11 cellular contexts compared by ENCODE assay signal in genomic region chr6:236519-236918, GRCh38. TPM values are rescaled to one million over a fixed set of nuclear protein-coding genes. Genes with fewer than 3 reads are reported as not detected.
DNase-seq lines count a peak whose midpoint lies in the region; ATAC-seq and TF ChIP-seq lines count a peak whose summit lies in the region.
"Had no signal": no experiment of that assay in that cellular context is flagged by ENCODE, and none has a peak within 500 bp of the region (broad histone marks: within the 10 kb centered on the region; RNA-seq: fewer than 3 reads in every experiment).

No MANE protein-coding gene starts in this region.

- H3F3A ChIP-seq in GM23338 (replicated peaks; ENCODE audit: low read depth), result no peaks in the 10 kb centered on the region

- H3K27ac ChIP-seq in ACC112 (ENCODE audit: low read depth, low read length) (peak overlapping the region; percentile 82), GM23338 (ENCODE audit: low read depth) (no peak overlapping the region), adrenal gland (peak overlapping the region in 3 of 5 donors; percentile 60 to 72 (median 72))
- H3K27ac ChIP-seq in naive thymus-derived CD4-positive, alpha-beta T cell (ENCODE audit: low read depth, low read length), result peak overlapping the region; percentile 56

- peaks cover 20% of the 10 kb centered on the region for H3K4me1 Mint-ChIP-seq in GM23338
- H3K4me1 Mint-ChIP-seq in naive thymus-derived CD4-positive, alpha-beta T cell, result peaks cover 19 to 45% (median 27%) of the 10 kb centered on the region in 7 donors

- no peaks in the 10 kb centered on the region for H3K36me3 Mint-ChIP-seq in GM23338 (ENCODE audit: low read depth)
- no peaks in the 10 kb centered on the region for H3K36me3 Mint-ChIP-seq in naive thymus-derived CD4-positive, alpha-beta T cell
- H3K36me3 Mint-ChIP-seq: WTC11 had no signal

- no peak overlapping the region; the same call in 2 of the 3 replicates for H3K4me3 Mint-ChIP-seq in GM23338
- H3K4me3 Mint-ChIP-seq in naive thymus-derived CD4-positive, alpha-beta T cell, result peak overlapping the region; percentile 8 to 85 (median 64)

- H3K27me3 ChIP-seq in ACC112 (ENCODE audit: insufficient read depth, low read length), result no peaks in the 10 kb centered on the region
- no peaks in the 10 kb centered on the region for H3K27me3 ChIP-seq in GM23338 (ENCODE audit: insufficient read depth)
- H3K27me3 ChIP-seq in adrenal gland, result no peaks in the 10 kb centered on the region
- no peaks in the 10 kb centered on the region for H3K27me3 ChIP-seq in naive thymus-derived CD4-positive, alpha-beta T cell (ENCODE audit: control insufficient read depth in 2 of 2, insufficient read depth in 2 of 2, low read length in 2 of 2)
- H3K27me3 ChIP-seq in H7 (ENCODE audit: control insufficient read depth, insufficient read depth, low read length), result no peaks in the 10 kb centered on the region

- WGBS in adrenal gland, 4 donors, result 64 to 79% (median 71%) methylated on average over 6 of the region's 6 CpGs

- CTCF ChIA-PET in naive thymus-derived CD4-positive, alpha-beta T cell (lab: Charles Lee), result no interaction called here

- no peaks in the 10 kb centered on the region for H3K9me2 ChIP-seq in GM23338 (ENCODE audit: insufficient read depth)

- no peaks in the 10 kb centered on the region for H3K27me3 Mint-ChIP-seq in GM23338 (ENCODE audit: insufficient read depth, low read depth, poor library complexity)
- H3K27me3 Mint-ChIP-seq in naive thymus-derived CD4-positive, alpha-beta T cell, result no peaks in the 10 kb centered on the region

- no peak overlapping the region; the same call in 1 of the 2 replicates for H3K27ac Mint-ChIP-seq in GM23338
- H3K27ac Mint-ChIP-seq in naive thymus-derived CD4-positive, alpha-beta T cell, result peak overlapping the region; percentile 71 to 95 (median 86)
- H3K27ac Mint-ChIP-seq: WTC11 had no signal

- POLR2A ChIA-PET in naive thymus-derived CD4-positive, alpha-beta T cell (lab: Charles Lee), result interaction anchor here (1.0 to 1.2 kb wide), 2 partner anchors 23 to 56 kb away, joined by 3 read pairs; partner anchors contain the start of gene DUSP22

- H3K4me1 ChIP-seq in ACC112 (ENCODE audit: control insufficient read depth, insufficient read depth, low read length, unreplicated experiment) (peaks cover 10% of the 10 kb centered on the region), GM23338 (ENCODE audit: insufficient read depth) (peaks cover 18% of the 10 kb centered on the region; the same call in 1 of the 2 replicates), adrenal gland (replicated peaks in 1 of 2) (peaks cover 0 to 10% of the 10 kb centered on the region in 2 donors)
- H3K4me1 ChIP-seq in naive thymus-derived CD4-positive, alpha-beta T cell (ENCODE audit: control insufficient read depth in 2 of 2, insufficient read depth in 2 of 2, low read length in 2 of 2), result peaks cover 15 to 22% of the 10 kb centered on the region in 2 donors
- H3K4me1 ChIP-seq: Caco-2 had no signal

- no peaks in the 10 kb centered on the region for H4K20me1 ChIP-seq in GM23338 (replicated peaks; ENCODE audit: insufficient read depth)

- H3K79me2 ChIP-seq in ACC112 (ENCODE audit: control insufficient read depth, insufficient read depth, low read length, unreplicated experiment), result no peaks in the 10 kb centered on the region
- no peaks in the 10 kb centered on the region for H3K79me2 ChIP-seq in GM23338 (replicated peaks; ENCODE audit: insufficient read depth)

- H3K36me3 ChIP-seq in ACC112 (ENCODE audit: insufficient read depth, low read length) (no peaks in the 10 kb centered on the region), GM23338 (ENCODE audit: insufficient read depth) (no peaks in the 10 kb centered on the region), adrenal gland (replicated peaks in 1 of 2) (no peaks in the 10 kb centered on the region), H7 (replicated peaks; ENCODE audit: control insufficient read depth, insufficient read depth, low read length) (no peaks in the 10 kb centered on the region)
- H3K36me3 ChIP-seq in naive thymus-derived CD4-positive, alpha-beta T cell (ENCODE audit: control insufficient read depth in 2 of 3, insufficient read depth in 3 of 3, low read length in 3 of 3), result no peaks in the 10 kb centered on the region

- H2AFZ ChIP-seq in ACC112 (ENCODE audit: low read length, unreplicated experiment) (peak overlapping the region; percentile 95), GM23338 (peak overlapping the region; percentile 91)

- no peak for TF ChIP-seq POLR2A in adrenal gland (IDR thresholded peaks at IDR 0.05)

- ATAC-seq in GM23338 (peak; percentile 30; the same call in 2 of the 3 replicates), HG03045 (IDR thresholded peaks at IDR 0.05; ENCODE audit: unreplicated experiment) (no peak), GM21360 (IDR thresholded peaks at IDR 0.05; ENCODE audit: unreplicated experiment) (no peak)
- ATAC-seq in naive thymus-derived CD4-positive, alpha-beta T cell, result no peak

- H3K9me3 Mint-ChIP-seq in GM23338, result peaks cover 7% of the 10 kb centered on the region; the same call in 2 of the 3 replicates
- H3K9me3 Mint-ChIP-seq in naive thymus-derived CD4-positive, alpha-beta T cell, result no peaks in the 10 kb centered on the region

- intact Hi-C loops in adrenal gland (cut with DNase I), result no loop called here
- intact Hi-C loops in naive thymus-derived CD4-positive, alpha-beta T cell (cut with micrococcal nuclease), result loop anchor here (1.0 to 5.0 kb wide), 8 partner anchors 11 to 256 kb away; partner anchors contain the start of gene DUSP22 (in 1 of the 2)

- no peak for DNase-seq in GM23338 (ENCODE audit: low spot score)
- DNase-seq in adrenal gland, result peak in 1 of 7 donors; percentile 20
- no peak for DNase-seq in naive thymus-derived CD4-positive, alpha-beta T cell
- no peak for DNase-seq in H7
- DNase-seq in NCI-H2171 treated with DMSO at 0.1 percent for 48 hours (lab: John Stamatoyannopoulos, UW), result no peak
- DNase-seq: anterior cingulate cortex, Caco-2 had no signal

- H3K4me3 ChIP-seq in ACC112 (ENCODE audit: low read depth, low read length) (peak overlapping the region; percentile 75), GM23338 (no peak overlapping the region), adrenal gland (peak overlapping the region in 1 of 4 donors; percentile 55), H7 (ENCODE audit: insufficient read depth, low read depth, low read length) (no peak overlapping the region)
- peak overlapping the region; percentile 41 for H3K4me3 ChIP-seq in naive thymus-derived CD4-positive, alpha-beta T cell (ENCODE audit: low read length)

- H3K4me2 ChIP-seq in GM23338, result peak overlapping the region; percentile 75

- H3K9me3 ChIP-seq in adrenal gland (replicated peaks in 1 of 3), result no peaks in the 10 kb centered on the region
- no peaks in the 10 kb centered on the region for H3K9me3 ChIP-seq in naive thymus-derived CD4-positive, alpha-beta T cell (ENCODE audit: control insufficient read depth in 2 of 3, low read length in 3 of 3)
- H3K9me3 ChIP-seq: Caco-2 had no signal

- TF ChIP-seq CTCF in GM23338 (conservative IDR thresholded peaks at IDR 0.05; ENCODE audit: low read depth in 2 of 2) (no peak), adrenal gland (IDR thresholded peaks at IDR 0.05) (no peak)

TF ChIP-seq in GM23338, 12 proteins besides CTCF, POLR2A, EP300 and RAD21 (continues in another document):
- no peak for TF ChIP-seq CREB1 (CRISPR knock-in tag; IDR thresholded peaks at IDR 0.05; ENCODE audit: low read depth)
- TF ChIP-seq STAT1 (IDR thresholded peaks at IDR 0.05; ENCODE audit: unreplicated experiment), result no peak
- TF ChIP-seq NANOG (IDR thresholded peaks at IDR 0.05; ENCODE audit: borderline replicate concordance), result no peak
- TF ChIP-seq, protein P1, sequence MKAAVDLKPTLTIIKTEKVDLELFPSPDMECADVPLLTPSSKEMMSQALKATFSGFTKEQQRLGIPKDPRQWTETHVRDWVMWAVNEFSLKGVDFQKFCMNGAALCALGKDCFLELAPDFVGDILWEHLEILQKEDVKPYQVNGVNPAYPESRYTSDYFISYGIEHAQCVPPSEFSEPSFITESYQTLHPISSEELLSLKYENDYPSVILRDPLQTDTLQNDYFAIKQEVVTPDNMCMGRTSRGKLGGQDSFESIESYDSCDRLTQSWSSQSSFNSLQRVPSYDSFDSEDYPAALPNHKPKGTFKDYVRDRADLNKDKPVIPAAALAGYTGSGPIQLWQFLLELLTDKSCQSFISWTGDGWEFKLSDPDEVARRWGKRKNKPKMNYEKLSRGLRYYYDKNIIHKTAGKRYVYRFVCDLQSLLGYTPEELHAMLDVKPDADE (IDR thresholded peaks at IDR 0.05), result no peak
- no peak for TF ChIP-seq REST (IDR thresholded peaks at IDR 0.05; ENCODE audit: unreplicated experiment)
- no peak for TF ChIP-seq EZH2phosphoT487 (IDR thresholded peaks at IDR 0.05; ENCODE audit: unreplicated experiment)
- no peak for TF ChIP-seq ZNF331 (CRISPR knock-in tag; IDR thresholded peaks at IDR 0.05; ENCODE audit: low read depth)

RNA-seq across cellular contexts. Expression of gene DUSP22, which starts 55.8 kb away (rescaled TPM):
- 31.0 and 36.8 TPM in 2 replicates for total RNA-seq in GM23338 (2014; rRNA removed; shearing (Covaris generic))
- polyA plus RNA-seq in GM23338 (2016; fragmentation: Nextera tagmentation; extraction: Ambion mirVana) (11.2 and 12.8 TPM in 2 replicates), adrenal gland (10 to 100 TPM; 18.2 to 22.8 (median 22.4) TPM)
- total RNA-seq in adrenal gland, result 10 to 100 TPM; 23.4 to 39.3 (median 34.3) TPM
- 10 to 100 TPM; 24.8 to 57.2 (median 51.0) TPM for total RNA-seq in naive thymus-derived CD4-positive, alpha-beta T cell
- polyA plus RNA-seq in naive thymus-derived CD4-positive, alpha-beta T cell, result 10 to 100 TPM; 30.6 to 36.6 TPM
- total RNA-seq in H7 (2014; rRNA removed; shearing (Covaris generic)), result 30.7 and 42.1 TPM in 2 replicates

Comparison
In these comparisons a context has a peak if more than half of its experiments do, and no peak if none do; other contexts are left out.
1. H3K4me3 ChIP-seq: peak in ACC112 (single experiment) and naive thymus-derived CD4-positive, alpha-beta T cell (single experiment); none in GM23338 (single experiment) and H7 (single experiment).
2. intact Hi-C loops: an anchor here in naive thymus-derived CD4-positive, alpha-beta T cell (1.0 to 5.0 kb wide); none called in adrenal gland.